ENCODE assay signal across 1 cellular context in the genomic region with DNA sequence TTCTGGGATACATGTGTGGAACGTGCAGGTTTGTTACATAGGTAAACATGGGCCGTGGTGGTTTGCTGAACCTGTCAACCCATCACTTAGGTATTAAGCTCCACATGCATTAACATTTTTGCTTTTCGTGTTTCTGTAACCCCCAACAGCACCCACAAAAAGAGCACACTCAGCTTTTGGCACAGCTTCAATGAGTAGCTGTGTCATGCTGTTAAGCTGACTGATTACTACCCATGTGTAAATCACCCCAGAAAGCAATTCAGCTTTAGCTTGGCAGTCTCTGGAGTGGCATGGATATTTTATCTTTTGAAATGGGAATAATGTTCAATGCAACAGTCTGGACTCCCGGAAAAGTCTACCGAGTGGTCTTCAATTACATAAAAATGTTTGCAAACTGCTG.
TF ChIP-seq lines count a peak whose summit lies in the region.

No MANE protein-coding gene starts in this region.

TF ChIP-seq in K562, 482 proteins besides CTCF, POLR2A, EP300 and RAD21 (continued from another document):
- TF ChIP-seq, protein P1, sequence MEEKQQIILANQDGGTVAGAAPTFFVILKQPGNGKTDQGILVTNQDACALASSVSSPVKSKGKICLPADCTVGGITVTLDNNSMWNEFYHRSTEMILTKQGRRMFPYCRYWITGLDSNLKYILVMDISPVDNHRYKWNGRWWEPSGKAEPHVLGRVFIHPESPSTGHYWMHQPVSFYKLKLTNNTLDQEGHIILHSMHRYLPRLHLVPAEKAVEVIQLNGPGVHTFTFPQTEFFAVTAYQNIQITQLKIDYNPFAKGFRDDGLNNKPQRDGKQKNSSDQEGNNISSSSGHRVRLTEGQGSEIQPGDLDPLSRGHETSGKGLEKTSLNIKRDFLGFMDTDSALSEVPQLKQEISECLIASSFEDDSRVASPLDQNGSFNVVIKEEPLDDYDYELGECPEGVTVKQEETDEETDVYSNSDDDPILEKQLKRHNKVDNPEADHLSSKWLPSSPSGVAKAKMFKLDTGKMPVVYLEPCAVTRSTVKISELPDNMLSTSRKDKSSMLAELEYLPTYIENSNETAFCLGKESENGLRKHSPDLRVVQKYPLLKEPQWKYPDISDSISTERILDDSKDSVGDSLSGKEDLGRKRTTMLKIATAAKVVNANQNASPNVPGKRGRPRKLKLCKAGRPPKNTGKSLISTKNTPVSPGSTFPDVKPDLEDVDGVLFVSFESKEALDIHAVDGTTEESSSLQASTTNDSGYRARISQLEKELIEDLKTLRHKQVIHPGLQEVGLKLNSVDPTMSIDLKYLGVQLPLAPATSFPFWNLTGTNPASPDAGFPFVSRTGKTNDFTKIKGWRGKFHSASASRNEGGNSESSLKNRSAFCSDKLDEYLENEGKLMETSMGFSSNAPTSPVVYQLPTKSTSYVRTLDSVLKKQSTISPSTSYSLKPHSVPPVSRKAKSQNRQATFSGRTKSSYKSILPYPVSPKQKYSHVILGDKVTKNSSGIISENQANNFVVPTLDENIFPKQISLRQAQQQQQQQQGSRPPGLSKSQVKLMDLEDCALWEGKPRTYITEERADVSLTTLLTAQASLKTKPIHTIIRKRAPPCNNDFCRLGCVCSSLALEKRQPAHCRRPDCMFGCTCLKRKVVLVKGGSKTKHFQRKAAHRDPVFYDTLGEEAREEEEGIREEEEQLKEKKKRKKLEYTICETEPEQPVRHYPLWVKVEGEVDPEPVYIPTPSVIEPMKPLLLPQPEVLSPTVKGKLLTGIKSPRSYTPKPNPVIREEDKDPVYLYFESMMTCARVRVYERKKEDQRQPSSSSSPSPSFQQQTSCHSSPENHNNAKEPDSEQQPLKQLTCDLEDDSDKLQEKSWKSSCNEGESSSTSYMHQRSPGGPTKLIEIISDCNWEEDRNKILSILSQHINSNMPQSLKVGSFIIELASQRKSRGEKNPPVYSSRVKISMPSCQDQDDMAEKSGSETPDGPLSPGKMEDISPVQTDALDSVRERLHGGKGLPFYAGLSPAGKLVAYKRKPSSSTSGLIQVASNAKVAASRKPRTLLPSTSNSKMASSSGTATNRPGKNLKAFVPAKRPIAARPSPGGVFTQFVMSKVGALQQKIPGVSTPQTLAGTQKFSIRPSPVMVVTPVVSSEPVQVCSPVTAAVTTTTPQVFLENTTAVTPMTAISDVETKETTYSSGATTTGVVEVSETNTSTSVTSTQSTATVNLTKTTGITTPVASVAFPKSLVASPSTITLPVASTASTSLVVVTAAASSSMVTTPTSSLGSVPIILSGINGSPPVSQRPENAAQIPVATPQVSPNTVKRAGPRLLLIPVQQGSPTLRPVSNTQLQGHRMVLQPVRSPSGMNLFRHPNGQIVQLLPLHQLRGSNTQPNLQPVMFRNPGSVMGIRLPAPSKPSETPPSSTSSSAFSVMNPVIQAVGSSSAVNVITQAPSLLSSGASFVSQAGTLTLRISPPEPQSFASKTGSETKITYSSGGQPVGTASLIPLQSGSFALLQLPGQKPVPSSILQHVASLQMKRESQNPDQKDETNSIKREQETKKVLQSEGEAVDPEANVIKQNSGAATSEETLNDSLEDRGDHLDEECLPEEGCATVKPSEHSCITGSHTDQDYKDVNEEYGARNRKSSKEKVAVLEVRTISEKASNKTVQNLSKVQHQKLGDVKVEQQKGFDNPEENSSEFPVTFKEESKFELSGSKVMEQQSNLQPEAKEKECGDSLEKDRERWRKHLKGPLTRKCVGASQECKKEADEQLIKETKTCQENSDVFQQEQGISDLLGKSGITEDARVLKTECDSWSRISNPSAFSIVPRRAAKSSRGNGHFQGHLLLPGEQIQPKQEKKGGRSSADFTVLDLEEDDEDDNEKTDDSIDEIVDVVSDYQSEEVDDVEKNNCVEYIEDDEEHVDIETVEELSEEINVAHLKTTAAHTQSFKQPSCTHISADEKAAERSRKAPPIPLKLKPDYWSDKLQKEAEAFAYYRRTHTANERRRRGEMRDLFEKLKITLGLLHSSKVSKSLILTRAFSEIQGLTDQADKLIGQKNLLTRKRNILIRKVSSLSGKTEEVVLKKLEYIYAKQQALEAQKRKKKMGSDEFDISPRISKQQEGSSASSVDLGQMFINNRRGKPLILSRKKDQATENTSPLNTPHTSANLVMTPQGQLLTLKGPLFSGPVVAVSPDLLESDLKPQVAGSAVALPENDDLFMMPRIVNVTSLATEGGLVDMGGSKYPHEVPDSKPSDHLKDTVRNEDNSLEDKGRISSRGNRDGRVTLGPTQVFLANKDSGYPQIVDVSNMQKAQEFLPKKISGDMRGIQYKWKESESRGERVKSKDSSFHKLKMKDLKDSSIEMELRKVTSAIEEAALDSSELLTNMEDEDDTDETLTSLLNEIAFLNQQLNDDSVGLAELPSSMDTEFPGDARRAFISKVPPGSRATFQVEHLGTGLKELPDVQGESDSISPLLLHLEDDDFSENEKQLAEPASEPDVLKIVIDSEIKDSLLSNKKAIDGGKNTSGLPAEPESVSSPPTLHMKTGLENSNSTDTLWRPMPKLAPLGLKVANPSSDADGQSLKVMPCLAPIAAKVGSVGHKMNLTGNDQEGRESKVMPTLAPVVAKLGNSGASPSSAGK (IDR thresholded peaks at IDR 0.05): no peak
